25 cellular contexts compared by ENCODE assay signal in the genomic region with DNA sequence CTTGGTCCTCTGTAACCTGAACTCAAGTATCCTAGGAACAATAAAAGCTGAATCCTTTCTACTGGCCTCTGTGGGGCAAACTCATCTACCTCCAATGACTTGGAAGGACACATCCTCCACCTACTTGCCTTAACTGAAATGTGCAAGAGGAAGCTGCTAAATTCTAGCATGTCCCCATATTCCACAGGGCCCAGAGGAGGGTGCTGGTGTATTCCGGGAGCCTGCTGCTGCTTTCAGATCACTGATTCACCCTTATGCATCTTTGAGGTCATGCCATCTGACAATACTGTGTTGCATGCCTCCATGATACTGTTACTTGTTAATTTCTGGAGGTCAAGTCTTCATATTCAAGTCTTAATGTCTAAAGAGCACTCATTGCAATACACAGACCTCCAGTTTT.
"Had no signal": no experiment of that assay in that cellular context is flagged by ENCODE, and none has a peak within 500 bp of the region (broad histone marks: within the 10 kb centered on the region; RNA-seq: fewer than 3 reads in every experiment).

No MANE protein-coding gene starts in this region.

- H3K9me3 Mint-ChIP-seq: endodermal cell; immature natural killer cell; naive thymus-derived CD8-positive, alpha-beta T cell; neural crest cell; stimulated activated effector memory CD8-positive, alpha-beta T cell treated with anti-CD3 and anti-CD28 coated beads, Interleukin-12 subunit alpha, Interleukin-12 subunit beta, amount 100 ng/mL, for 72 hours; type B pancreatic cell had no signal

- H3K9me3 ChIP-seq: gastrocnemius medialis, heart right ventricle, left ventricle myocardium inferior, lower lobe of right lung, suprapubic skin, thyroid gland had no signal

- DNase-seq: effector CD4-positive, alpha-beta T cell; endodermal cell; gastrocnemius medialis; heart right ventricle; immature natural killer cell; kidney; left cardiac atrium; left ventricle myocardium inferior; lower lobe of right lung; mesenchymal stem cell; naive thymus-derived CD8-positive, alpha-beta T cell; posterior cingulate gyrus; right cardiac atrium; stimulated activated CD4-positive, alpha-beta T cell treated with anti-CD3 and anti-CD28 coated beads, Interleukin-2, amount 100 ng/mL, for 48 hours; stimulated activated CD8-positive, alpha-beta memory T cell treated with anti-CD3 and anti-CD28 coated beads, Interleukin-4, amount 100 ng/mL, for 48 hours; stimulated activated naive CD8-positive, alpha-beta T cell treated with anti-CD3 and anti-CD28 coated beads, Interleukin-15, Interleukin-2, amounts not matched to agents 100 U/mL and 50 U/mL, for 24 hours; thyroid gland had no signal

- H3K4me3 Mint-ChIP-seq: endodermal cell; immature natural killer cell; naive thymus-derived CD8-positive, alpha-beta T cell; neural crest cell; stimulated activated effector memory CD8-positive, alpha-beta T cell treated with anti-CD3 and anti-CD28 coated beads, Interleukin-12 subunit alpha, Interleukin-12 subunit beta, amount 100 ng/mL, for 72 hours; type B pancreatic cell had no signal

- H3K27ac ChIP-seq: coronary artery, gastrocnemius medialis, heart right ventricle, left ventricle myocardium inferior, lower lobe of right lung, suprapubic skin had no signal

- H3K4me1 ChIP-seq: gastrocnemius medialis, lower lobe of right lung, suprapubic skin had no signal

- H3K4me3 ChIP-seq: coronary artery, gastrocnemius medialis, heart right ventricle, left ventricle myocardium inferior, lower lobe of right lung, smooth muscle cell, suprapubic skin, thyroid gland had no signal

- H3K27ac Mint-ChIP-seq: endodermal cell; immature natural killer cell; naive thymus-derived CD8-positive, alpha-beta T cell; stimulated activated effector memory CD8-positive, alpha-beta T cell treated with anti-CD3 and anti-CD28 coated beads, Interleukin-12 subunit alpha, Interleukin-12 subunit beta, amount 100 ng/mL, for 72 hours; type B pancreatic cell had no signal

- H3K4me2 ChIP-seq: smooth muscle cell had no signal

- H3K36me3 Mint-ChIP-seq: stimulated activated effector memory CD8-positive, alpha-beta T cell treated with anti-CD3 and anti-CD28 coated beads, Interleukin-12 subunit alpha, Interleukin-12 subunit beta, amount 100 ng/mL, for 72 hours had no signal

- H3K36me3 ChIP-seq: gastrocnemius medialis, left ventricle myocardium inferior, lower lobe of right lung, thyroid gland had no signal

- H3K27me3 ChIP-seq: gastrocnemius medialis, heart right ventricle, suprapubic skin, thyroid gland had no signal

- FAIRE-seq: endothelial cell of umbilical vein, kidney, urothelium cell line had no signal

- H3K4me1 Mint-ChIP-seq: endodermal cell; immature natural killer cell; stimulated activated effector memory CD8-positive, alpha-beta T cell treated with anti-CD3 and anti-CD28 coated beads, Interleukin-12 subunit alpha, Interleukin-12 subunit beta, amount 100 ng/mL, for 72 hours had no signal

- H3K27me3 Mint-ChIP-seq: naive thymus-derived CD8-positive, alpha-beta T cell; type B pancreatic cell had no signal

- ATAC-seq: gastrocnemius medialis; heart right ventricle; left cardiac atrium; lower lobe of right lung; naive thymus-derived CD8-positive, alpha-beta T cell; right cardiac atrium; stimulated activated effector memory CD8-positive, alpha-beta T cell treated with anti-CD3 and anti-CD28 coated beads, Interleukin-12 subunit alpha, Interleukin-12 subunit beta, amount 100 ng/mL, for 72 hours; stimulated activated naive CD8-positive, alpha-beta T cell treated with anti-CD3 and anti-CD28 coated beads, Interleukin-15, Interleukin-2, amounts not matched to agents 100 U/mL and 50 U/mL, for 24 hours had no signal
